Comparison of ENCODE assay signal across 15 cellular contexts in the genomic region with DNA sequence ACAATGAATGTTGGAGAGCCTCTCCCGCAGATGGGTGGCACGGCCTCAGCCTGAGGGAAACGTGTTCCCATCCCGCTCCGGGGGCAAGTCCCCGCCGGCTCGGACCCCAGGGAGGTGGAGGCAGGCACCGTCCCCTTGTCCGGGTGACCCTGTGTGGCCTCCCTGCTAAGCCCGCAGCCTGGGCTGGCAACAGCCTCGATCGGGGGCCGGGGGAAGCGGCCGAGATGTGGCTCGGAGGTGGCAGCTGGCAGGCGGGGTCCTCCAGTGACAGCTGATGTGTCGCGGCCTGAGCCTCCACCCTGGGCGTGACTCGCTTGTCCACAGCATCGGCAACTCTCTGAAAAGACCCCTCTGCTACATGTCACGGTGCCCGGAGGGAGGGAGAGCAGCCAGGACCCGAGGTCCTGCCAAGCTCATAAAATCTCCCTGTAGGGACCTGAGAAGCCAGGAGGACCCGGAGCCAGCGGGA.
"Had no signal": no experiment of that assay in that cellular context is flagged by ENCODE, and none has a peak within 500 bp of the region (broad histone marks: within the 10 kb centered on the region; RNA-seq: fewer than 3 reads in every experiment).

No MANE protein-coding gene starts in this region.

- H3K9me3 Mint-ChIP-seq: activated naive CD4-positive, alpha-beta T cell treated with anti-CD3 and anti-CD28 coated beads for 36 hours; activated naive CD8-positive, alpha-beta T cell treated with anti-CD3 and anti-CD28 coated beads, Interleukin-2, amount 50 U/mL, for 24 hours; activated T-helper 2 cell treated with anti-CD3 and anti-CD28 coated beads, Interferon-gamma antibody, Interleukin-2, Interleukin-4, amounts not matched to agents 10 μg/mL and 5 μg/mL and 100 μg/mL, durations not matched to agents 14 hours and 24 hours and 36 hours; naive thymus-derived CD8-positive, alpha-beta T cell; stimulated activated naive CD8-positive, alpha-beta T cell treated with anti-CD3 and anti-CD28 coated beads, Interleukin-15, Interleukin-2, amounts not matched to agents 100 ng/mL and 50 ng/mL, for 24 hours; T-helper 2 cell treated with Interferon-gamma antibody and Interleukin-4, amounts not matched to agents 5 μg/mL and 100 μg/mL, for 36 hours had no signal

- H3K4me3 Mint-ChIP-seq: activated naive CD4-positive, alpha-beta T cell treated with anti-CD3 and anti-CD28 coated beads for 36 hours; activated naive CD8-positive, alpha-beta T cell treated with anti-CD3 and anti-CD28 coated beads, Interleukin-2, amount 50 U/mL, for 24 hours; naive thymus-derived CD8-positive, alpha-beta T cell; stimulated activated naive CD8-positive, alpha-beta T cell treated with anti-CD3 and anti-CD28 coated beads, Interleukin-15, Interleukin-2, amounts not matched to agents 100 ng/mL and 50 ng/mL, for 24 hours; T-helper 2 cell treated with Interferon-gamma antibody and Interleukin-4, amounts not matched to agents 5 μg/mL and 100 μg/mL, for 36 hours had no signal

- H3K4me1 Mint-ChIP-seq: activated naive CD8-positive, alpha-beta T cell treated with anti-CD3 and anti-CD28 coated beads, Interleukin-2, amount 50 U/mL, for 24 hours; naive thymus-derived CD8-positive, alpha-beta T cell had no signal

- H3K36me3 ChIP-seq: thoracic aorta had no signal

- H3K9me3 ChIP-seq: mucosa of descending colon, thoracic aorta had no signal

- H3K27ac ChIP-seq: thoracic aorta had no signal

- H3K36me3 Mint-ChIP-seq: naive thymus-derived CD8-positive, alpha-beta T cell had no signal

- ATAC-seq: activated naive CD8-positive, alpha-beta T cell treated with anti-CD3 and anti-CD28 coated beads, Interleukin-2, amount 50 U/mL, for 24 hours; left colon; mucosa of descending colon; naive thymus-derived CD8-positive, alpha-beta T cell had no signal

- DNase-seq: activated CD4-positive, alpha-beta T cell treated with anti-CD3 and anti-CD28 coated beads, Interleukin-2, amount 50 U/mL, for 1 hour; activated CD4-positive, CD25-positive, alpha-beta regulatory T cell; activated naive CD4-positive, alpha-beta T cell treated with anti-CD3 and anti-CD28 coated beads for 36 hours; activated naive CD8-positive, alpha-beta T cell treated with anti-CD3 and anti-CD28 coated beads, Interleukin-2, amount 50 U/mL, for 24 hours; activated T-cell treated with anti-CD3 and anti-CD28 coated beads, Interleukin-2, amount 50 U/mL, for 1 hour; left colon; mucosa of descending colon; naive thymus-derived CD8-positive, alpha-beta T cell; stimulated activated CD4-positive, alpha-beta T cell treated with anti-CD3 and anti-CD28 coated beads, Interleukin-4, amount 100 ng/mL, for 4 hours; stimulated activated CD8-positive, alpha-beta memory T cell treated with anti-CD3 and anti-CD28 coated beads, Interleukin-4, amount 100 ng/mL, for 48 hours had no signal

- H3K27ac Mint-ChIP-seq: activated naive CD4-positive, alpha-beta T cell treated with anti-CD3 and anti-CD28 coated beads for 36 hours; activated naive CD8-positive, alpha-beta T cell treated with anti-CD3 and anti-CD28 coated beads, Interleukin-2, amount 50 U/mL, for 24 hours; activated T-helper 2 cell treated with anti-CD3 and anti-CD28 coated beads, Interferon-gamma antibody, Interleukin-2, Interleukin-4, amounts not matched to agents 10 μg/mL and 5 μg/mL and 100 μg/mL, durations not matched to agents 14 hours and 24 hours and 36 hours; naive thymus-derived CD8-positive, alpha-beta T cell; stimulated activated naive CD8-positive, alpha-beta T cell treated with anti-CD3 and anti-CD28 coated beads, Interleukin-15, Interleukin-2, amounts not matched to agents 100 ng/mL and 50 ng/mL, for 24 hours; T-helper 2 cell treated with Interferon-gamma antibody and Interleukin-4, amounts not matched to agents 5 μg/mL and 100 μg/mL, for 36 hours had no signal

- H3K4me3 ChIP-seq: mucosa of descending colon, smooth muscle cell, thoracic aorta had no signal
